ENCODE assay signal across 30 cellular contexts in the genomic region with DNA sequence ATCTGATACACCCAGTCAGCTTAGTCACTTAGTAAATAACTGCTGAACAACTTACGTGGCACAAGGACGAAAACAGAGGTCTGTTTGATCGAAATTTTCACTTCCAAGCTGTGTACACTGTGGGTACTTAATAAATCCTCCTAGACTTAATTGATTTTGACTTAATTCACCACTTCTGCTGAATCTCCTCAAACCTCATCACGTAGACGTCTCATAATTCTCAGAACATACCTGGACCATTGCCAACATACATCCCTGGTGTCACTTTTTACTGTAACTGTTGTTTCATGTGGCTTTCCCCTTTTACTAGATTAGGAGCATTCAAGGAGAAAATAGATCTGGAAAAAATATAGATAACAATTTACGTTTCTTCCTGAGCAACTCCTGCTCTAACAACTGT.
A peak's percentile ranks its signal among the peaks of the same experiment; 100 is the strongest.
DNase-seq lines count a peak whose midpoint lies in the region; ATAC-seq, FAIRE-seq and TF ChIP-seq lines count a peak whose summit lies in the region.
"Had no signal": no experiment of that assay in that cellular context is flagged by ENCODE, and none has a peak within 500 bp of the region (broad histone marks: within the 10 kb centered on the region; RNA-seq: fewer than 3 reads in every experiment).

No MANE protein-coding gene starts in this region.

- H3K9ac ChIP-seq in astrocyte (ENCODE audit: low read length) = no peak overlapping the region
- H3K9ac ChIP-seq: GM23248 had no signal

- H3K4me3 Mint-ChIP-seq in astrocyte (ENCODE audit: unreplicated experiment) (no peak overlapping the region), mesothelial cell of epicardium (no peak overlapping the region)
- H3K4me3 Mint-ChIP-seq: B cell; CD8-positive, alpha-beta memory T cell; memory B cell; naive B cell; T-helper 1 cell treated with Interleukin-12 subunit alpha and Interleukin-12 subunit beta and Interleukin-4 antibody, amounts not matched to agents 30 μg/mL and 1 μg/mL, for 36 hours had no signal

- H3K9me3 Mint-ChIP-seq in astrocyte (ENCODE audit: unreplicated experiment) (no peaks in the 10 kb centered on the region), mesothelial cell of epicardium (no peaks in the 10 kb centered on the region)
- H3K9me3 Mint-ChIP-seq: CD8-positive, alpha-beta memory T cell; memory B cell; naive B cell; T-helper 1 cell treated with Interleukin-12 subunit alpha and Interleukin-12 subunit beta and Interleukin-4 antibody, amounts not matched to agents 30 μg/mL and 1 μg/mL, for 36 hours had no signal

- H3K4me3 ChIP-seq in astrocyte (ENCODE audit: insufficient read depth, low read depth, low read length) = no peak overlapping the region
- H3K4me3 ChIP-seq: colonic mucosa, esophagus squamous epithelium, GM23248, thoracic aorta, vagina had no signal

- H3K27ac Mint-ChIP-seq in astrocyte (ENCODE audit: unreplicated experiment) (peak overlapping the region; percentile 9), mesothelial cell of epicardium (peak overlapping the region; percentile 84)
- H3K27ac Mint-ChIP-seq: B cell; memory B cell; T-helper 1 cell treated with Interleukin-12 subunit alpha and Interleukin-12 subunit beta and Interleukin-4 antibody, amounts not matched to agents 30 μg/mL and 1 μg/mL, for 36 hours had no signal

- H3K4me1 Mint-ChIP-seq in astrocyte (ENCODE audit: low read depth, unreplicated experiment) (peaks cover 47% of the 10 kb centered on the region), mesothelial cell of epicardium (peaks cover 28% of the 10 kb centered on the region)

- peaks cover 66% of the 10 kb centered on the region for H3K79me2 ChIP-seq in astrocyte (ENCODE audit: insufficient read depth, low read length)

- no peaks in the 10 kb centered on the region for H3K27me3 ChIP-seq in astrocyte (ENCODE audit: insufficient read depth, low read length)
- H3K27me3 ChIP-seq: colonic mucosa, esophagus squamous epithelium, vagina had no signal

- no peak overlapping the region for H3K4me2 ChIP-seq in astrocyte (ENCODE audit: low read length)

- peaks cover 8% of the 10 kb centered on the region for H3K36me3 Mint-ChIP-seq in astrocyte (ENCODE audit: low read depth, unreplicated experiment)
- no peaks in the 10 kb centered on the region for H3K36me3 Mint-ChIP-seq in mesothelial cell of epicardium
- H3K36me3 Mint-ChIP-seq: naive B cell had no signal

- FAIRE-seq in astrocyte (lab: Jason Lieb, UNC) = no peak
- FAIRE-seq: frontal cortex, RCC 7860 had no signal

- no peaks in the 10 kb centered on the region for H3K27me3 Mint-ChIP-seq in astrocyte (ENCODE audit: low read depth, unreplicated experiment)
- H3K27me3 Mint-ChIP-seq in mesothelial cell of epicardium (ENCODE audit: low read depth) = no peaks in the 10 kb centered on the region
- H3K27me3 Mint-ChIP-seq: B cell; CD8-positive, alpha-beta memory T cell; memory B cell; naive B cell had no signal

- H3K27ac ChIP-seq in astrocyte (ENCODE audit: low read depth, low read length) = no peak overlapping the region
- H3K27ac ChIP-seq: colonic mucosa, GM23248, vagina had no signal

- TF ChIP-seq CTCF in astrocyte (IDR thresholded peaks at IDR 0.05; ENCODE audit: insufficient read depth, low read depth, low read length) (no peak), mesothelial cell of epicardium (IDR thresholded peaks at IDR 0.05; ENCODE audit: unreplicated experiment) (no peak)

- H4K20me1 ChIP-seq in astrocyte (ENCODE audit: insufficient read depth, low read length) = peaks cover 23% of the 10 kb centered on the region

- H3K9me3 ChIP-seq in astrocyte (ENCODE audit: insufficient read depth, low read depth, low read length) = no peaks in the 10 kb centered on the region
- H3K9me3 ChIP-seq: colonic mucosa, esophagus squamous epithelium, thoracic aorta, vagina had no signal

- ATAC-seq in GM19397 (IDR thresholded peaks at IDR 0.05; ENCODE audit: unreplicated experiment) = no peak
- ATAC-seq: left colon had no signal

- DNase-seq in A172 (ENCODE audit: low spot score) = peak; percentile 25
- DNase-seq in OCI-M1 (lab: John Stamatoyannopoulos, UW) = peak; percentile 81
- DNase-seq in astrocyte (ENCODE audit: low read depth) = no peak
- no peak for DNase-seq in mesothelial cell of epicardium (ENCODE audit: low spot score in 2 of 2, unreplicated experiment in 2 of 2)
- DNase-seq in foreskin melanocyte = no peak
- no peak for DNase-seq in NCI-H2029 treated with DMSO at 0.1 percent for 48 hours (lab: John Stamatoyannopoulos, UW)
- no peak for DNase-seq in GF-D8 (lab: John Stamatoyannopoulos, UW)
- DNase-seq: activated CD8-positive, alpha-beta memory T cell treated with anti-CD3 and anti-CD28 coated beads for 24 hours; activated gamma-delta T cell treated with Interleukin-2 at 50 U/mL for 16 hours; activated T-cell treated with anti-CD3 and anti-CD28 coated beads, Interleukin-2, amount 50 U/mL, for 1 hour; CD8-positive, alpha-beta memory T cell; colonic mucosa; DMS153; effector memory CD4-positive, alpha-beta T cell; esophagus squamous epithelium; GM23248; left colon; naive B cell; NCI-H1694; NCI-H2171 treated with DMSO at 0.1 percent for 48 hours; NCI-H524; stimulated activated naive CD4-positive, alpha-beta T cell treated with Interleukin-2 at 50 U/mL for 16 hours had no signal

- peaks cover 28% of the 10 kb centered on the region for H3K4me1 ChIP-seq in astrocyte (ENCODE audit: insufficient read depth, low read length)
- H3K4me1 ChIP-seq: colonic mucosa had no signal

- H3K36me3 ChIP-seq in astrocyte (ENCODE audit: insufficient read depth, low read length) = no peaks in the 10 kb centered on the region
- H3K36me3 ChIP-seq: colonic mucosa, esophagus squamous epithelium, thoracic aorta, vagina had no signal

- H2AFZ ChIP-seq in astrocyte (ENCODE audit: low read depth, low read length) = no peak overlapping the region
- H2AFZ ChIP-seq: GM23248 had no signal

Comparison
In these comparisons a context has a peak if more than half of its experiments do, and no peak if none do; other contexts are left out.
1. DNase-seq: peak in A172 (single experiment) and OCI-M1 (single experiment); none in astrocyte (single experiment), mesothelial cell of epicardium (0 of 2), foreskin melanocyte (single experiment), NCI-H2029 treated with DMSO at 0.1 percent for 48 hours (single experiment) and GF-D8 (single experiment).